In the genomic region with DNA sequence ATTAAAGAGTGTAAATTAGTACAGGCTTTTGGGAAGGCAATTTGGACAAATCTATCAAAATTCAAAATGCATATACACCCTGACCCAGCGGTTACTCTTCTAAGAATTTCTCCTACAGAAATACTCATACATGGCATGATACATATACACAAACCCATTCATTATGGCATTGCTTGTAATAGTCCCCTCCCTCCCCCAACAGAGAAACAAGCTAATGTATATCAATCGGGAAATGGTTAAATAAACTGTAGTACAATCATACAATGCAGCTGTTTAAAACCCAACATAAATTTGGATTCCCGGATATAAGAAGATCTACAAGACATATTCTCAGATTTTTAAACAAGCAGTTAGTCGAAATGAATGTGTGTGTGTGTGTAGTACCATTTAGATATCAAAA, we compare ENCODE assay signal across 8 cellular contexts. TPM values are rescaled to one million over a fixed set of nuclear protein-coding genes. Genes with fewer than 3 reads are reported as not detected.
DNase-seq lines count a peak whose midpoint lies in the region; ATAC-seq, FAIRE-seq and TF ChIP-seq lines count a peak whose summit lies in the region.

No MANE protein-coding gene starts in this region.

- no peak for TF ChIP-seq CTCF in cardiac fibroblast (IDR thresholded peaks at IDR 0.05; ENCODE audit: low read depth, low read length)
- TF ChIP-seq CTCF in D721Med (IDR thresholded peaks at IDR 0.05; ENCODE audit: insufficient read depth, missing control alignments) = no peak

- peak overlapping the region; percentile 83 to 96 (median 93) for H3K4me3 Mint-ChIP-seq in naive B cell

- H3K4me3 ChIP-seq in cardiac fibroblast (replicated peaks in 1 of 2; ENCODE audit: low read depth in 2 of 2, low read length in 2 of 2) = peak overlapping the region; percentile 60 to 67

- peaks cover 0 to 6% of the 10 kb centered on the region in 2 donors for H3K36me3 Mint-ChIP-seq in naive B cell

- peaks cover 18 to 24% (median 19%) of the 10 kb centered on the region in 3 donors for H3K4me1 Mint-ChIP-seq in naive B cell

- DNase-seq in ELR (ENCODE audit: low read depth) = peak; percentile 46
- peak; percentile 46 for DNase-seq in NCI-H1694 treated with DMSO at 0.1 percent for 48 hours (lab: John Stamatoyannopoulos, UW)
- peak in 1 of 2 donors; percentile 0 for DNase-seq in cardiac fibroblast (ENCODE audit: low read depth in 2 of 2)
- no peak for DNase-seq in naive B cell
- DNase-seq in H54 (ENCODE audit: insufficient read length, low spot score) = no peak
- DNase-seq in ecto neural progenitor cell (ENCODE audit: low spot score) = no peak
- no peak for DNase-seq in D721Med (ENCODE audit: insufficient read length, low spot score)

- peak overlapping the region; percentile 22 to 91 (median 72) for H3K27ac Mint-ChIP-seq in naive B cell

- H3K9me3 Mint-ChIP-seq in naive B cell = peaks cover 0 to 10% (median 0%) of the 10 kb centered on the region in 7 donors

- H3K27me3 Mint-ChIP-seq in naive B cell = no peaks in the 10 kb centered on the region

- TF ChIP-seq POLR2A in H54 (IDR thresholded peaks at IDR 0.05; ENCODE audit: low read depth, low read length) = no peak

- no peak for ATAC-seq in naive B cell (ENCODE audit: low read depth in 2 of 2)
- ATAC-seq in GM19351 (IDR thresholded peaks at IDR 0.05; ENCODE audit: unreplicated experiment) = no peak

- FAIRE-seq in H54 (lab: Jason Lieb, UNC) (no peak), D721Med (lab: Jason Lieb, UNC) (no peak)

RNA-seq across cellular contexts. Expression of gene HUWE1, which starts 0.8 kb away (rescaled TPM):
- polyA plus RNA-seq in naive B cell (ENCODE audit: low read depth in 6 of 6) = 10 to 100 TPM in 5 of 6 donors, 1 to 10 TPM in 1; 7.6 to 14.2 (median 11.3) TPM

Comparison
In these comparisons a context has a peak if more than half of its experiments do, and no peak if none do; other contexts are left out.
1. DNase-seq: peak in ELR (single experiment) and NCI-H1694 treated with DMSO at 0.1 percent for 48 hours (single experiment); none in naive B cell (single experiment), H54 (single experiment), ecto neural progenitor cell (single experiment) and D721Med (single experiment).